16 cellular contexts compared by ENCODE assay signal in the genomic region with DNA sequence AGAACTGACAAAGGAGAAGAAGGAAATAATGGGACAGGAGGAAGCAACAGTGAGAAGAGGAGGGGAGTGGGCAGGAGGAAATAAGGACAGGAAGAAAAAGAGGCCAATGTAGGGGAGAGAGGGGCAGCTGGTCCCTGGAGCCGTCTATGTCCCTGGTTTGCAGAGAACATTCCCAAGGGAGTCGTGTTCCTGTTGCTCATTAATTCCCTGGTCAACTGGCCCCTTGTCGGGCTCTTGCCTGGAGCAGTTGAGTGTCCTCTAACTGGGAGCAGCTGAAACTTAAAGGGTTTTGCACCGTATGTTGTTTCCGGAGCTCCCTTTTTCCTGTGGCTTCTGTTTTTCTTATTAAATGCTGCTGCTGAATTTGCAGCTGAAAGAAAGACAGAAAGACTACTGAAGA.
"Had no signal": no experiment of that assay in that cellular context is flagged by ENCODE, and none has a peak within 500 bp of the region (broad histone marks: within the 10 kb centered on the region; RNA-seq: fewer than 3 reads in every experiment).

No MANE protein-coding gene starts in this region.

- ATAC-seq: activated T-helper 17 cell treated with anti-CD3 and anti-CD28 coated beads, Interleukin-2, amount 50 U/mL, for 72 hours; heart right ventricle; natural killer cell; right lobe of liver; stimulated activated naive CD8-positive, alpha-beta T cell treated with anti-CD3 and anti-CD28 coated beads, Interleukin-15, Interleukin-2, amounts not matched to agents 100 U/mL and 50 U/mL, for 24 hours had no signal

- DNase-seq: activated CD4-positive, alpha-beta T cell treated with anti-CD3 and anti-CD28 coated beads, Interleukin-2, amount 50 U/mL, for 48 hours; activated CD4-positive, CD25-positive, alpha-beta regulatory T cell treated with anti-CD3 and anti-CD28 coated beads, Interleukin-2, amount 50 U/mL, for 72 hours; activated naive CD4-positive, alpha-beta T cell treated with Interleukin-2 at 50 U/mL for 16 hours; anterior cingulate cortex; cerebellar nuclear complex; effector CD8-positive, alpha-beta T cell; heart right ventricle; kidney; left ventricle myocardium inferior; natural killer cell; right lobe of liver; stimulated activated naive CD8-positive, alpha-beta T cell treated with anti-CD3 and anti-CD28 coated beads, Interleukin-15, Interleukin-2, amounts not matched to agents 100 U/mL and 50 U/mL, for 24 hours; T-helper 9 cell; upper lobe of left lung had no signal

- H3K4me3 ChIP-seq: heart right ventricle, left ventricle myocardium inferior, right lobe of liver, suprapubic skin, upper lobe of left lung had no signal

- H3K4me3 Mint-ChIP-seq: activated T-helper 17 cell treated with anti-CD3 and anti-CD28 coated beads, Interleukin-2, amount 50 U/mL, for 72 hours; natural killer cell had no signal

- H3K27ac ChIP-seq: heart right ventricle, left ventricle myocardium inferior, right lobe of liver, suprapubic skin, upper lobe of left lung had no signal

- H3K36me3 Mint-ChIP-seq: natural killer cell had no signal

- H3K36me3 ChIP-seq: heart right ventricle, left ventricle myocardium inferior, right lobe of liver, suprapubic skin, upper lobe of left lung had no signal

- H3K27ac Mint-ChIP-seq: activated T-helper 17 cell treated with anti-CD3 and anti-CD28 coated beads, Interleukin-2, amount 50 U/mL, for 72 hours; natural killer cell had no signal

- H3K4me1 Mint-ChIP-seq: activated T-helper 17 cell treated with anti-CD3 and anti-CD28 coated beads, Interleukin-2, amount 50 U/mL, for 72 hours; natural killer cell had no signal

- H3K4me1 ChIP-seq: heart right ventricle, left ventricle myocardium inferior, right lobe of liver, suprapubic skin, upper lobe of left lung had no signal

- H3K9me3 Mint-ChIP-seq: activated T-helper 17 cell treated with anti-CD3 and anti-CD28 coated beads, Interleukin-2, amount 50 U/mL, for 72 hours; natural killer cell had no signal

- H3K27me3 ChIP-seq: right lobe of liver, suprapubic skin, upper lobe of left lung had no signal

- H3K9me3 ChIP-seq: right lobe of liver, suprapubic skin, upper lobe of left lung had no signal
